14 cellular contexts compared by ENCODE assay signal in genomic region chr4:83152771-83153170, GRCh38. TPM values are rescaled to one million over a fixed set of nuclear protein-coding genes. Genes with fewer than 3 reads are reported as not detected.
DNase-seq lines count a peak whose midpoint lies in the region; ATAC-seq and TF ChIP-seq lines count a peak whose summit lies in the region.
"Had no signal": no experiment of that assay in that cellular context is flagged by ENCODE, and none has a peak within 500 bp of the region (broad histone marks: within the 10 kb centered on the region; RNA-seq: fewer than 3 reads in every experiment).

No MANE protein-coding gene starts in this region.

- H3K4me1 ChIP-seq in endodermal cell (ENCODE audit: control insufficient read depth, insufficient read depth, low read length) = no peaks in the 10 kb centered on the region

- WGBS in endodermal cell (ENCODE audit: insufficient coverage in 1 of 2, insufficient read length in 1 of 2), 2 experiments = 78 to 90% methylated on average over 3 to 7 of the region's 7 CpGs

- TF ChIP-seq CTCF in HL-60 (IDR thresholded peaks at IDR 0.05; ENCODE audit: insufficient read depth, low read length) = no peak
- TF ChIP-seq CTCF in nephron (IDR thresholded peaks at IDR 0.05; ENCODE audit: unreplicated experiment in 3 of 3) = no peak
- TF ChIP-seq CTCF in endodermal cell (conservative IDR thresholded peaks at IDR 0.05) = no peak

- H3K4me1 Mint-ChIP-seq in nephron = peaks cover 9% of the 10 kb centered on the region
- peaks cover 2% of the 10 kb centered on the region for H3K4me1 Mint-ChIP-seq in endodermal cell

- peak; percentile 35 for DNase-seq in EH (ENCODE audit: low read depth)
- DNase-seq in HL-60 (ENCODE audit: low read depth in 1 of 2, low spot score in 1 of 2) = no peak
- DNase-seq in cerebellar cortex (ENCODE audit: low spot score) = peak; percentile 4
- DNase-seq in NCI-H2081 treated with DMSO at 0.1 percent for 48 hours (lab: John Stamatoyannopoulos, UW) = no peak
- no peak for DNase-seq in stimulated activated CD4-positive, alpha-beta T cell treated with anti-CD3 and anti-CD28 coated beads, Interleukin-4, amount 100 ng/mL, for 24 hours
- no peak for DNase-seq in endodermal cell
- DNase-seq: DMS153, H9, KBM-7, NCI-H1048, NCI-H1694, NCI-H446 treated with DMSO at 0.1 percent for 48 hours had no signal

- H3K27ac Mint-ChIP-seq in nephron (peak overlapping the region; percentile 48 to 84 (median 82)), endodermal cell (no peak overlapping the region)

- H3K27me3 Mint-ChIP-seq in nephron (ENCODE audit: low read depth) (no peaks in the 10 kb centered on the region), endodermal cell (ENCODE audit: insufficient read depth) (no peaks in the 10 kb centered on the region)

- H3K9me3 Mint-ChIP-seq in nephron = peaks cover 2% of the 10 kb centered on the region
- peaks cover 5% of the 10 kb centered on the region for H3K9me3 Mint-ChIP-seq in endodermal cell

- H3K4me3 Mint-ChIP-seq in nephron (no peak overlapping the region), endodermal cell (no peak overlapping the region)
- H3K4me3 Mint-ChIP-seq: H9 had no signal

- H3K9ac ChIP-seq in endodermal cell (ENCODE audit: extremely low read depth, low read length, poor library complexity, severe bottlenecking) = no peak overlapping the region

- H3K27me3 ChIP-seq in HL-60 (ENCODE audit: insufficient read depth, poor library complexity, severe bottlenecking) (no peaks in the 10 kb centered on the region), endodermal cell (ENCODE audit: control insufficient read depth, insufficient read depth, low read length, poor library complexity, severe bottlenecking) (no peaks in the 10 kb centered on the region)

- H3K27ac ChIP-seq in HL-60 (replicated peaks) = peak overlapping the region; percentile 32
- H3K27ac ChIP-seq in endodermal cell (ENCODE audit: low read depth, low read length) = no peak overlapping the region

- H3K36me3 ChIP-seq in endodermal cell (ENCODE audit: control insufficient read depth, insufficient read depth, low read length) = no peaks in the 10 kb centered on the region

- no peak for ATAC-seq in HG03378 (IDR thresholded peaks at IDR 0.05; ENCODE audit: unreplicated experiment)

- H3K4me3 ChIP-seq in HL-60 (replicated peaks; ENCODE audit: insufficient read depth, low read length) (no peak overlapping the region), endodermal cell (ENCODE audit: low read length) (no peak overlapping the region)

- no peaks in the 10 kb centered on the region for H3K36me3 Mint-ChIP-seq in nephron (ENCODE audit: low read depth)
- H3K36me3 Mint-ChIP-seq in endodermal cell (ENCODE audit: low read depth) = no peaks in the 10 kb centered on the region

- H3K9me3 ChIP-seq in endodermal cell (ENCODE audit: control insufficient read depth, low read length) = no peaks in the 10 kb centered on the region

RNA-seq across cellular contexts. Expression of gene PLAC8, which starts 38.2 kb away (rescaled TPM):
- 1 to 10 TPM; 1.8 to 2.6 TPM for total RNA-seq in endodermal cell
- 0.39 TPM for polyA plus RNA-seq in endodermal cell (2013, experiment 1 of 2)
- 2.6 TPM for polyA plus RNA-seq in endodermal cell (2013, experiment 2 of 2)

Comparison
In these comparisons a context has a peak if more than half of its experiments do, and no peak if none do; other contexts are left out.
1. DNase-seq: peak in EH (single experiment) and cerebellar cortex (single experiment); none in HL-60 (0 of 2), NCI-H2081 treated with DMSO at 0.1 percent for 48 hours (single experiment), stimulated activated CD4-positive, alpha-beta T cell treated with anti-CD3 and anti-CD28 coated beads, Interleukin-4, amount 100 ng/mL, for 24 hours (single experiment) and endodermal cell (single experiment).